ENCODE assay signal across 8 cellular contexts in the genomic region with DNA sequence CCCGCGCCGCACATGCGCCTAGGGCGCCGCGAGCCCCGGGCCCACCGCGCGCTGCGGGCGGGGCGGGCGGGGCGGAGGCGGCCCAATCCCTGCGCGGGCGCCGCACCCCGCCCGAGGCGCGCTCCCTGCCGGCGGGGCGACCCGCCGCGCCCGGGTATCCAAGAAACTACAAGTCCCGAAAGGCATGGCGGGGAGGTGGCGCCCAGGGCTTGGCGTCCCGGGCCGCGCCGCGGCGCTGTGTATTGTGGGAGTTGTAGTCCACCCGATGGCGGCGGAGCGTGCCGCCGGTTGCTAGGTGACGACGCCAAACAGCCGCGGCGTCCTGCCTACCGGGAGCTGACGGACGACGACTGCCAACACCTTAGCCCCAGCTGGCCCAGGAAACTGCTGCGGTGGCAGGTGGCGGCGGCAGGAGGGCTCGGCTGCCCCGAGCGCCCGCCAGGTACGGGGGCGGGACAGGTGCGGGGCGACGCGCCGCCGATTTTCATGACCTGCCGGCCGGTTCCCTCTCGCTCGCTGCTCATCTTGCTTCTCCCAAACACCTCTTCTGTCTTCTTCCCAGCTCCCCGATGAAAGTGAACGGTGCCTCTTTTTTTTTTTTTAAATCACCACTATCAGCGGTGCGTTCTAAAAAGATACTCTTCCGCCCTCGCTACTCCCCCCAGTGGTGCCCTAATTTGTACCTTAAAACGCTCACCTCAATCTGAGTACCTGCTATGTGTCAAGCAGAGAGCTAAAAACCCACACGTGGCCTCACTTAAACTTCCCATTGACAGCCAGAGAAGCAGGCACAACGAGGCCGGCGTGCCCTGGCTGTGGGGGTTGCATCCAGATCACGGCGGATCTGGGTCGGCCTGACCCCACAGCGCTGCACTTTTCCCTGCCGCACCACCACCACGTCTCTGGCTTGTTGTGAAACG. TPM values are rescaled to one million over a fixed set of nuclear protein-coding genes. Genes with fewer than 3 reads are reported as not detected.
DNase-seq lines count a peak whose midpoint lies in the region; TF ChIP-seq lines count a peak whose summit lies in the region.

CFAP99 (plus strand) TSS at position 304 of the 920 bp plus-strand sequence.

- TF ChIP-seq POLR2A in Raji (IDR thresholded peaks at IDR 0.05; ENCODE audit: insufficient read depth, low read depth, low read length) = peak; percentile 5; the same call in 1 of the 2 replicates

- no peak within 1 kb of the TSS for H3K18ac ChIP-seq in H9 (ENCODE audit: insufficient read length, low read depth, low read length)

- H3K4ac ChIP-seq in H9 (ENCODE audit: low read depth, low read length) = no peak within 1 kb of the TSS

- H3T11ph ChIP-seq in H9 (ENCODE audit: low read length) = no peak within 1 kb of the TSS

- H3K9me3 Mint-ChIP-seq in H9 = peaks cover 0 to 3% of the 10 kb centered on the region in 2 experiments; a peak in 4 of 5 replicates
- H3K9me3 Mint-ChIP-seq in stimulated activated naive CD8-positive, alpha-beta T cell treated with anti-CD3 and anti-CD28 coated beads, Interleukin-15, Interleukin-2, amounts not matched to agents 100 ng/mL and 50 ng/mL, for 24 hours = no peaks in the 10 kb centered on the region

- peaks cover 36 to 39% of the 10 kb centered on the region in 2 experiments for H3K4me1 Mint-ChIP-seq in H9
- H3K4me1 Mint-ChIP-seq in stimulated activated naive CD8-positive, alpha-beta T cell treated with anti-CD3 and anti-CD28 coated beads, Interleukin-15, Interleukin-2, amounts not matched to agents 100 ng/mL and 50 ng/mL, for 24 hours (ENCODE audit: low read depth) = peaks cover 42% of the 10 kb centered on the region

- TF ChIP-seq EP300 in neural cell (conservative IDR thresholded peaks at IDR 0.05; ENCODE audit: poor library complexity, severe bottlenecking) = peak; percentile 46

- H3K9me3 ChIP-seq in H9 (ENCODE audit: control insufficient read depth, low read depth, low read length) (no peaks in the 10 kb centered on the region), MG63 (no peaks in the 10 kb centered on the region), neural cell (ENCODE audit: low read length) (no peaks in the 10 kb centered on the region)

- H3K14ac ChIP-seq in H9 (ENCODE audit: insufficient read depth, low read length) = no peak within 1 kb of the TSS

- H3K4me3 ChIP-seq in MG63 (peak within 1 kb of the TSS; percentile 46), fibroblast of villous mesenchyme (ENCODE audit: low read depth, low read length) (peak within 1 kb of the TSS; percentile 61), neural cell (ENCODE audit: low read length) (peak within 1 kb of the TSS; percentile 91)

- peak; percentile 18; the same call in 2 of the 3 replicates for TF ChIP-seq CTCF in H9 (conservative IDR thresholded peaks at IDR 0.05)
- TF ChIP-seq CTCF in fibroblast of villous mesenchyme (IDR thresholded peaks at IDR 0.05; ENCODE audit: insufficient read depth, low read depth, low read length) = no peak
- TF ChIP-seq CTCF in neural cell (IDR thresholded peaks at IDR 0.05; ENCODE audit: poor library complexity, severe bottlenecking) = peak; percentile 70

- peak within 1 kb of the TSS; percentile 69 to 95 for H3K4me3 Mint-ChIP-seq in H9
- peak within 1 kb of the TSS; percentile 80 for H3K4me3 Mint-ChIP-seq in stimulated activated naive CD8-positive, alpha-beta T cell treated with anti-CD3 and anti-CD28 coated beads, Interleukin-15, Interleukin-2, amounts not matched to agents 100 ng/mL and 50 ng/mL, for 24 hours

- H3K27ac ChIP-seq in H9 (ENCODE audit: insufficient read length, low read depth, low read length) (no peak within 1 kb of the TSS), neural cell (ENCODE audit: low read length) (no peak within 1 kb of the TSS)

- H3K27ac Mint-ChIP-seq in H9 = 0 out of 7 replicates have a peak within 1 kb of the TSS, but pooled peaks of 1 of the 3 experiments have one; percentile 1
- H3K27ac Mint-ChIP-seq in stimulated activated naive CD8-positive, alpha-beta T cell treated with anti-CD3 and anti-CD28 coated beads, Interleukin-15, Interleukin-2, amounts not matched to agents 100 ng/mL and 50 ng/mL, for 24 hours = no peak within 1 kb of the TSS

- no peak within 1 kb of the TSS for H2BK120ac ChIP-seq in H9 (ENCODE audit: low read depth, low read length, poor library complexity, severe bottlenecking)

- H3F3A ChIP-seq in neural cell (ENCODE audit: insufficient read depth, low read length, poor library complexity, severe bottlenecking) = no peaks in the 10 kb centered on the region

- H3K4me1 ChIP-seq in H9 (ENCODE audit: insufficient read depth, low read length) = peaks cover 3% of the 10 kb centered on the region; the same call in 1 of the 2 replicates

- H4K20me1 ChIP-seq in H9 (ENCODE audit: control insufficient read depth, insufficient read depth, insufficient read length) (no peaks in the 10 kb centered on the region), neural cell (ENCODE audit: insufficient read depth) (no peaks in the 10 kb centered on the region)

- H2AFZ ChIP-seq in H9 (ENCODE audit: low read length) (no peak within 1 kb of the TSS), neural cell (ENCODE audit: low read depth, low read length) (no peak within 1 kb of the TSS)

- no peak within 1 kb of the TSS for H2BK15ac ChIP-seq in H9 (ENCODE audit: low read depth, low read length)

- H3K23ac ChIP-seq in H9 (ENCODE audit: insufficient read length, low read depth, low read length) = no peak within 1 kb of the TSS

- H3K79me2 ChIP-seq in H9 (ENCODE audit: insufficient read depth, low read length) (no peaks in the 10 kb centered on the region), neural cell (replicated peaks; ENCODE audit: insufficient read depth, low read length) (no peaks in the 10 kb centered on the region)

- H3K36me3 ChIP-seq in MG63 (no peaks in the 10 kb centered on the region), neural cell (ENCODE audit: insufficient read depth, low read length) (no peaks in the 10 kb centered on the region)

- no peak within 1 kb of the TSS for H2BK12ac ChIP-seq in H9 (ENCODE audit: insufficient read length, low read depth, low read length)

- no peaks in the 10 kb centered on the region for H3K79me1 ChIP-seq in H9 (ENCODE audit: insufficient read depth, low read depth, low read length, poor library complexity, severe bottlenecking)

- H4K5ac ChIP-seq in H9 (ENCODE audit: insufficient read length, low read depth, low read length) = no peak within 1 kb of the TSS

- DNase-seq in ELF-1 (ENCODE audit: low read depth, low spot score) = peak; percentile 98
- DNase-seq in H9 = peak; percentile 99
- DNase-seq in MG63 = peak; percentile 91
- DNase-seq in activated effector memory CD4-positive, alpha-beta T cell treated with anti-CD3 and anti-CD28 coated beads, Interleukin-2, amount 50 U/mL, for 16 hours = peak; percentile 100
- peak; percentile 92 for DNase-seq in fibroblast of villous mesenchyme (ENCODE audit: low read depth)

- H3K9me2 ChIP-seq in neural cell (ENCODE audit: insufficient read depth, low read length) = no peaks in the 10 kb centered on the region

- H3K9ac ChIP-seq in H9 (ENCODE audit: extremely low read depth, insufficient read length, low read length) (no peak within 1 kb of the TSS), neural cell (ENCODE audit: low read length) (peak within 1 kb of the TSS; percentile 50)

- no peak within 1 kb of the TSS for H4K8ac ChIP-seq in H9 (replicated peaks; ENCODE audit: insufficient read length, low read depth, low read length)

- no peaks in the 10 kb centered on the region; a peak in 1 of 7 replicates for H3K36me3 Mint-ChIP-seq in H9 (ENCODE audit: insufficient read depth in 1 of 3, low read depth in 3 of 3)
- no peaks in the 10 kb centered on the region for H3K36me3 Mint-ChIP-seq in stimulated activated naive CD8-positive, alpha-beta T cell treated with anti-CD3 and anti-CD28 coated beads, Interleukin-15, Interleukin-2, amounts not matched to agents 100 ng/mL and 50 ng/mL, for 24 hours (ENCODE audit: low read depth)

- no CpG with 5 or more reads among the region's 94 CpGs for WGBS in H9 (ENCODE audit: extremely low coverage, insufficient read length, low lambda C conversion rate)

- peaks cover 21% of the 10 kb centered on the region for H3K23me2 ChIP-seq in H9 (ENCODE audit: insufficient read length, low read depth, low read length, poor library complexity, severe bottlenecking)

- H2BK5ac ChIP-seq in H9 (ENCODE audit: insufficient read length, low read length) = no peak within 1 kb of the TSS

- TF ChIP-seq RAD21 in neural cell (conservative IDR thresholded peaks at IDR 0.05) = peak; percentile 54

- no peak within 1 kb of the TSS for H2AK5ac ChIP-seq in H9 (ENCODE audit: insufficient read length, low read length)

- H3K56ac ChIP-seq in H9 (ENCODE audit: insufficient read length, low read depth, low read length) = no peak within 1 kb of the TSS

- H3K4me2 ChIP-seq in H9 (ENCODE audit: insufficient read depth, insufficient read length, low read length) (peak within 1 kb of the TSS; percentile 68), neural cell (ENCODE audit: low read length) (peak within 1 kb of the TSS; percentile 86)

- no peak within 1 kb of the TSS for H2BK20ac ChIP-seq in H9 (ENCODE audit: low read depth, low read length, poor library complexity, severe bottlenecking)

- H3K27me3 ChIP-seq in H9 (ENCODE audit: insufficient read depth, low read length) (peaks cover 33% of the 10 kb centered on the region; the same call in 1 of the 2 replicates), MG63 (peaks cover 5% of the 10 kb centered on the region; the same call in 1 of the 2 replicates), neural cell (ENCODE audit: insufficient read depth, low read depth, low read length) (peaks cover 69% of the 10 kb centered on the region)

- peaks cover 83% of the 10 kb centered on the region for H3K27me3 Mint-ChIP-seq in H9 (ENCODE audit: low read depth)
- H3K27me3 Mint-ChIP-seq in stimulated activated naive CD8-positive, alpha-beta T cell treated with anti-CD3 and anti-CD28 coated beads, Interleukin-15, Interleukin-2, amounts not matched to agents 100 ng/mL and 50 ng/mL, for 24 hours = peaks cover 53% of the 10 kb centered on the region

- no peak within 1 kb of the TSS for H4K91ac ChIP-seq in H9 (ENCODE audit: insufficient read length, low read depth, low read length)

TF ChIP-seq in neural cell, 6 proteins besides CTCF, POLR2A, EP300 and RAD21:
- TF ChIP-seq TAF1 (IDR thresholded peaks at IDR 0.05; ENCODE audit: low read depth) (no peak), SMC3 (conservative IDR thresholded peaks at IDR 0.05; ENCODE audit: poor library complexity) (peak; percentile 62), EZH2 (IDR thresholded peaks at IDR 0.05; ENCODE audit: borderline replicate concordance, insufficient read depth, low read length, poor library complexity, severe bottlenecking) (no peak), MXI1 (conservative IDR thresholded peaks at IDR 0.05; ENCODE audit: poor library complexity, severe bottlenecking) (peak; percentile 94)

RNA-seq across cellular contexts. Expression of gene CFAP99, which starts in this region (rescaled TPM):
- total RNA-seq in H9 (2021) = 0.13 and 0.35 TPM in 2 replicates
- total RNA-seq in MG63 (2014; rRNA removed; shearing (Covaris generic); ENCODE audit: low replicate concordance) = not detected in 2 replicates
- total RNA-seq in fibroblast of villous mesenchyme = not detected in 2 replicates
- not detected in 2 replicates for polyA plus RNA-seq in neural cell
- not detected in 2 replicates for polyA minus RNA-seq in neural cell

Comparison
In these comparisons a context has a peak if more than half of its experiments do, and no peak if none do; other contexts are left out.
1. Peak in DNase-seq and H3K4me2 ChIP-seq in H9; RNA of the gene not detected or under 1 TPM.
2. Peak in DNase-seq and H3K4me3 ChIP-seq in MG63; RNA of the gene not detected or under 1 TPM.
3. Peak in DNase-seq and H3K4me3 ChIP-seq in fibroblast of villous mesenchyme; RNA of the gene not detected or under 1 TPM.